8 cellular contexts compared by ENCODE assay signal in the genomic region with DNA sequence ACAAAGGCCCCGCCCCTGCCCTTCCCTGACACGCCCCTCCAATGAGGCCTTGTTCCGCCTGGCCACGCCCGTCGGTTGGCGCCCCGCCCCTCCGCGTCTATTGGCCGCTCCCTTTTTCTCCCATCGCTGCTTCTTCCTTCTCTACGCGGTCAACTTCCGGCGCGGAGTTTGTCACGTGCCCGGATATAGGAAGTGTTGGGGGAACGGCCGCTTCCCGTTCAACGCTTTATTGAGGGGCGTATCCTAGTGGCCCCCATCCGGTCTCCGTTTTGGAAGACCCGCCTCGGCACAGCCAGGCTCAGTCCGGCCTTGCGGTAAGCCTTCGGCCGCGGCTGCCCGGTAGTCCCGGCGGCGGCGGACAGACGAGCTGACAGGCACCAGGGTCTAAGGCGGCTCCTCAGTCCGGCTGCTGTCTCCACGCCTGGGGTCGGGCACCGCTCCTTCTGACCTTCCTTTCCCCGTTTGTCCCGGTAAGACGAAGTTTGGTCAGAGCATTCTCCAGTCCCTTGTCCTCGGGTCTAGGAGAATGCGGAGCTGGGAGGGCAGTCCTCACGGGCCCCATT. TPM values are rescaled to one million over a fixed set of nuclear protein-coding genes. Genes with fewer than 3 reads are reported as not detected.
DNase-seq lines count a peak whose midpoint lies in the region; ATAC-seq and TF ChIP-seq lines count a peak whose summit lies in the region.

Gene EXOC1 (plus strand): TSS at position 165 of the 563 bp plus-strand sequence. CDS start 4,676 bp downstream, outside the sequence.

- H3K36me3 Mint-ChIP-seq in activated CD4-positive, alpha-beta T cell treated with anti-CD3 and anti-CD28 coated beads for 36 hours (ENCODE audit: low read depth) = peaks cover 15% of the 10 kb centered on the region

- no peak within 1 kb of the TSS for H3K4me3 Mint-ChIP-seq in activated CD4-positive, alpha-beta T cell treated with anti-CD3 and anti-CD28 coated beads for 36 hours

- H3K4me3 ChIP-seq in choroid plexus epithelial cell (ENCODE audit: low read depth, low read length) (peak within 1 kb of the TSS; percentile 95), kidney epithelial cell (ENCODE audit: low read depth, low read length) (peak within 1 kb of the TSS; percentile 62)

- POLR2A ChIA-PET in activated CD4-positive, alpha-beta T cell treated with anti-CD3 and anti-CD28 coated beads for 36 hours (lab: Charles Lee) = no interaction called here

- no peaks in the 10 kb centered on the region for H3K27me3 ChIP-seq in kidney epithelial cell (ENCODE audit: control insufficient read depth, insufficient read depth, low read length)

- H3K4me1 Mint-ChIP-seq in activated CD4-positive, alpha-beta T cell treated with anti-CD3 and anti-CD28 coated beads for 36 hours = peaks cover 35% of the 10 kb centered on the region

- peak; percentile 98 for ATAC-seq in HG03442 (IDR thresholded peaks at IDR 0.05; ENCODE audit: unreplicated experiment)
- ATAC-seq in activated CD4-positive, alpha-beta T cell treated with anti-CD3 and anti-CD28 coated beads for 36 hours = peak; percentile 98

- intact Hi-C loops in activated CD4-positive, alpha-beta T cell treated with anti-CD3 and anti-CD28 coated beads for 36 hours (cut with DNase I, micrococcal nuclease) = loop anchor here (1.0 to 10.0 kb wide), 15 partner anchors 95 to 1789 kb away; partner anchors contain the start of genes CEP135 (in 2 of the 2), CLOCK (in 2 of the 2), POLR2B (in 2 of the 2) and TMEM165 (in 2 of the 2)

- DNase-seq in Ammon's horn (ENCODE audit: low spot score) (peak; percentile 99), GM19238 (ENCODE audit: insufficient read length, low spot score) (peak; percentile 73), NCI-H524 (lab: John Stamatoyannopoulos, UW) (peak; percentile 94 to 96), choroid plexus epithelial cell (ENCODE audit: low read depth) (peak; percentile 96), kidney epithelial cell (ENCODE audit: low read depth) (peak; percentile 86)
- peak; percentile 99 for DNase-seq in activated CD4-positive, alpha-beta T cell treated with anti-CD3 and anti-CD28 coated beads for 36 hours
- DNase-seq in stimulated activated CD4-positive, alpha-beta T cell treated with anti-CD3 and anti-CD28 coated beads, Interleukin-15, amount 100 ng/mL, for 48 hours (ENCODE audit: low read depth in 2 of 2) = peak; percentile 93 to 98

- peak within 1 kb of the TSS; percentile 83 for H3K27ac Mint-ChIP-seq in activated CD4-positive, alpha-beta T cell treated with anti-CD3 and anti-CD28 coated beads for 36 hours

- no peak for TF ChIP-seq CTCF in choroid plexus epithelial cell (conservative IDR thresholded peaks at IDR 0.05; ENCODE audit: low read depth, low read length)
- TF ChIP-seq CTCF in kidney epithelial cell (IDR thresholded peaks at IDR 0.05; ENCODE audit: insufficient read depth, low read length, poor library complexity, severe bottlenecking) = no peak

- H3K36me3 ChIP-seq in kidney epithelial cell (ENCODE audit: control insufficient read depth, insufficient read depth, low read length) = no peaks in the 10 kb centered on the region

- H3K9me3 Mint-ChIP-seq in activated CD4-positive, alpha-beta T cell treated with anti-CD3 and anti-CD28 coated beads for 36 hours (ENCODE audit: low read depth) = no peaks in the 10 kb centered on the region

- CTCF ChIA-PET in activated CD4-positive, alpha-beta T cell treated with anti-CD3 and anti-CD28 coated beads for 36 hours (lab: Charles Lee) = interaction anchor here (0.5 to 1.8 kb wide), 4 partner anchors 9 to 457 kb away, joined by 3 to 7 read pairs (median 4); no protein-coding TSS in a partner anchor

- H3K27me3 Mint-ChIP-seq in activated CD4-positive, alpha-beta T cell treated with anti-CD3 and anti-CD28 coated beads for 36 hours = no peaks in the 10 kb centered on the region

RNA-seq across cellular contexts. Expression of gene EXOC1, which starts in this region (rescaled TPM):
- total RNA-seq in activated CD4-positive, alpha-beta T cell treated with anti-CD3 and anti-CD28 coated beads for 36 hours = 10 to 100 TPM; 19.1 to 21.4 TPM
- total RNA-seq in kidney epithelial cell = 32.4 and 41.1 TPM in 2 replicates

Comparison
In these comparisons a context has a peak if more than half of its experiments do, and no peak if none do; other contexts are left out.
1. Peak in every context shown above with its lines: DNase-seq, ATAC-seq and H3K4me3 ChIP-seq.